ENCODE assay signal across 8 cellular contexts in the genomic region with DNA sequence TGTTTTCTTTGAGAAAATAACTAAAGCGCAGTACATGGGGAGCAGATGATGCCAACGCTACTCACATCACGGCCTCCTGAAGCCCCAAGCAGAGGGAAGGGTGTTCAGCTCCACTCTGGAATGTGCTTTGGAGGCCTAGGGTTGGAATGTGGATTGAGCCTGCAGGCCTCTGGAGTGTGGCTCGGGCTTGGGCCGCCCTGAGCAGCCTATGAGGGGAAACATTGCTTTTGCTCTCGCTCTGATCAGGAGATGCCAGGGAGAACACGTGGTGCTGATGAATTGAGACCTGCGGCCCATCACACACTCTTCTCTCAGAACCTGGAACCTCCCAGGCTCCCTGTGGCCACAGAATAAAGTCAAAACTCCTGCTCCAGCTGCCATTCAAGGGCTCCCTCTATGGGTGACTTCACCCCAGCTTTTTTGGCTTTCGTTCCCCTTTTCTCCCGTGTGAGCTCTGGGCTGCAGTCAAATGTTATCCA. TPM values are rescaled to one million over a fixed set of nuclear protein-coding genes. Genes with fewer than 3 reads are reported as not detected.
DNase-seq lines count a peak whose midpoint lies in the region; ATAC-seq and TF ChIP-seq lines count a peak whose summit lies in the region.

No MANE protein-coding gene starts in this region.

- H3K79me2 ChIP-seq in smooth muscle cell (ENCODE audit: low read depth) = no peaks in the 10 kb centered on the region

- H3K27me3 ChIP-seq in cardiac muscle cell (no peaks in the 10 kb centered on the region), smooth muscle cell (ENCODE audit: low read depth) (no peaks in the 10 kb centered on the region)

- no peaks in the 10 kb centered on the region for H3K36me3 ChIP-seq in cardiac muscle cell
- no peaks in the 10 kb centered on the region for H3K36me3 ChIP-seq in smooth muscle cell (ENCODE audit: low read depth)

- peaks cover 30% of the 10 kb centered on the region for H3K4me1 Mint-ChIP-seq in T-helper 17 cell

- no peaks in the 10 kb centered on the region for H3F3A ChIP-seq in smooth muscle cell (ENCODE audit: low read depth)

- no peak overlapping the region for H3K4me2 ChIP-seq in smooth muscle cell

- TF ChIP-seq CTCF in cardiac muscle cell (IDR thresholded peaks at IDR 0.05; ENCODE audit: low read depth, low read length) (peak; percentile 51), smooth muscle cell (IDR thresholded peaks at IDR 0.05; ENCODE audit: borderline replicate concordance, insufficient read depth, poor library complexity, severe bottlenecking) (peak; percentile 32)

- H3K4me1 ChIP-seq in cardiac muscle cell (ENCODE audit: low read depth) = peaks cover 10% of the 10 kb centered on the region
- peaks cover 3% of the 10 kb centered on the region for H3K4me1 ChIP-seq in smooth muscle cell (ENCODE audit: low read depth)

- H4K20me1 ChIP-seq in smooth muscle cell (ENCODE audit: low read depth) = no peaks in the 10 kb centered on the region

- ATAC-seq in T-helper 17 cell (peak; percentile 41), GM18519 (IDR thresholded peaks at IDR 0.05; ENCODE audit: low FRiP score, unreplicated experiment) (no peak), GM19023 (IDR thresholded peaks at IDR 0.05; ENCODE audit: unreplicated experiment) (no peak)

- peaks cover 7% of the 10 kb centered on the region for H3K27me3 Mint-ChIP-seq in T-helper 17 cell

- H3K27ac ChIP-seq in cardiac muscle cell (peak overlapping the region; percentile 32), smooth muscle cell (ENCODE audit: low read depth) (no peak overlapping the region)

- no peaks in the 10 kb centered on the region for H3K9me3 ChIP-seq in T-helper 17 cell (ENCODE audit: control insufficient read depth, low read length, poor library complexity, severe bottlenecking)
- no peaks in the 10 kb centered on the region for H3K9me3 ChIP-seq in cardiac muscle cell (ENCODE audit: low read depth)
- no peaks in the 10 kb centered on the region for H3K9me3 ChIP-seq in smooth muscle cell (replicated peaks; ENCODE audit: low read depth)

- WGBS in smooth muscle cell (ENCODE audit: low lambda C conversion rate) = 45% methylated on average over 10 of the region's 10 CpGs

- no peak overlapping the region for H2AFZ ChIP-seq in smooth muscle cell (ENCODE audit: low read depth)

- peaks cover 4% of the 10 kb centered on the region for H3K36me3 Mint-ChIP-seq in T-helper 17 cell (ENCODE audit: low read depth)

- no peak overlapping the region for H3K4me3 ChIP-seq in cardiac muscle cell
- H3K4me3 ChIP-seq in smooth muscle cell = no peak overlapping the region

- no peak overlapping the region for H3K4me3 Mint-ChIP-seq in T-helper 17 cell

- peak; percentile 48 for DNase-seq in activated CD8-positive, alpha-beta memory T cell treated with anti-CD3 and anti-CD28 coated beads, Interleukin-2, amount 50 U/mL, for 48 hours
- no peak for DNase-seq in activated CD8-positive, alpha-beta memory T cell treated with anti-CD3 and anti-CD28 coated beads, Interleukin-2, amount 50 U/mL, for 4 hours
- DNase-seq in T-helper 17 cell (no peak), cardiac muscle cell (ENCODE audit: low read depth in 1 of 2, low spot score in 1 of 2) (peak; percentile 17 to 40), smooth muscle cell (lab: John Stamatoyannopoulos, UW; ENCODE audit: unreplicated experiment) (no peak), NCI-H2196 treated with DMSO at 0.1 percent for 48 hours (lab: John Stamatoyannopoulos, UW; ENCODE audit: unreplicated experiment) (no peak)

- no peak overlapping the region for H3K9ac ChIP-seq in smooth muscle cell (ENCODE audit: low read depth)

- no peak overlapping the region for H3K27ac Mint-ChIP-seq in T-helper 17 cell

RNA-seq across cellular contexts. Expression of a gene that starts 23.3 kb away (rescaled TPM):
- total RNA-seq in T-helper 17 cell = under 1 TPM in 1 of 2 donors, not detected in 1; 0.94 TPM
- 1.5 and 3.3 TPM in 2 replicates for total RNA-seq in cardiac muscle cell
- 2.8 and 3.1 TPM in 2 replicates for polyA plus RNA-seq in cardiac muscle cell
- not detected in 2 replicates for total RNA-seq in smooth muscle cell
- 0.48 TPM in 1 of 2 replicates, not detected in the other for polyA plus RNA-seq in smooth muscle cell

RNA-seq across cellular contexts. Expression of a gene that starts 47.2 kb away (rescaled TPM):
- not detected for total RNA-seq in T-helper 17 cell
- 4.6 and 7.8 TPM in 2 replicates for total RNA-seq in cardiac muscle cell
- 8.1 and 17.4 TPM in 2 replicates for polyA plus RNA-seq in cardiac muscle cell
- total RNA-seq in smooth muscle cell = not detected in 2 replicates
- polyA plus RNA-seq in smooth muscle cell = not detected in 2 replicates

RNA-seq across cellular contexts. Expression of a gene that starts 54.5 kb away (rescaled TPM):
- total RNA-seq in T-helper 17 cell = 10 to 100 TPM; 20.7 to 29.2 TPM
- total RNA-seq in cardiac muscle cell = 121 and 167 TPM in 2 replicates
- polyA plus RNA-seq in cardiac muscle cell = 352 and 445 TPM in 2 replicates
- total RNA-seq in smooth muscle cell = 322 and 339 TPM in 2 replicates
- 159 and 297 TPM in 2 replicates for polyA plus RNA-seq in smooth muscle cell

RNA-seq across cellular contexts. Expression of a gene that starts 59.5 kb away (rescaled TPM):
- under 1 TPM; 0.10 to 0.35 TPM for total RNA-seq in T-helper 17 cell
- 0.15 and 0.35 TPM in 2 replicates for total RNA-seq in cardiac muscle cell
- 2.8 and 3.6 TPM in 2 replicates for polyA plus RNA-seq in cardiac muscle cell
- 5.6 and 17.2 TPM in 2 replicates for total RNA-seq in smooth muscle cell
- 1.1 and 7.0 TPM in 2 replicates for polyA plus RNA-seq in smooth muscle cell

Comparison
In these comparisons a context has a peak if more than half of its experiments do, and no peak if none do; other contexts are left out.
1. DNase-seq: peak in activated CD8-positive, alpha-beta memory T cell treated with anti-CD3 and anti-CD28 coated beads, Interleukin-2, amount 50 U/mL, for 48 hours (single experiment) and cardiac muscle cell (2 of 2); none in activated CD8-positive, alpha-beta memory T cell treated with anti-CD3 and anti-CD28 coated beads, Interleukin-2, amount 50 U/mL, for 4 hours (single experiment), T-helper 17 cell (0 of 3), smooth muscle cell (single experiment) and NCI-H2196 treated with DMSO at 0.1 percent for 48 hours (single experiment).